Comparison of ENCODE assay signal across 8 cellular contexts in genomic region chr15:29268706-29269484, GRCh38. TPM values are rescaled to one million over a fixed set of nuclear protein-coding genes. Genes with fewer than 3 reads are reported as not detected.
DNase-seq lines count a peak whose midpoint lies in the region; ATAC-seq and TF ChIP-seq lines count a peak whose summit lies in the region.

No MANE protein-coding gene starts in this region.

- ATAC-seq in GM21723 (IDR thresholded peaks at IDR 0.05; ENCODE audit: unreplicated experiment) (peak; percentile 29), lower lobe of right lung (peak; percentile 61 to 63)

- H3K27ac ChIP-seq in lower lobe of right lung = peak overlapping the region; percentile 94

- H3K4me1 ChIP-seq in lower lobe of right lung = peaks cover 29% of the 10 kb centered on the region

- no peak for TF ChIP-seq CTCF in lower lobe of right lung (IDR thresholded peaks at IDR 0.05)

- intact Hi-C loops in lower lobe of right lung (cut with DNase I) = no loop called here

- peak overlapping the region; percentile 87 for H3K4me3 ChIP-seq in lower lobe of right lung

- DNase-seq in ELR (ENCODE audit: low read depth) (peak; percentile 54), Kasumi-1 (lab: John Stamatoyannopoulos, UW) (peak; percentile 52 to 57), dermis blood vessel endothelial cell (peak; percentile 45), lower lobe of right lung (peak; percentile 59), H4 (ENCODE audit: low spot score) (no peak)
- peak; percentile 56 for DNase-seq in activated CD4-positive, alpha-beta T cell treated with anti-CD3 and anti-CD28 coated beads for 48 hours
- DNase-seq in stimulated activated CD8-positive, alpha-beta memory T cell treated with anti-CD3 and anti-CD28 coated beads, Interleukin-12 subunit alpha, Interleukin-12 subunit beta, amount 100 ng/mL, for 4 hours (ENCODE audit: low read depth) = peak; percentile 34

- H3K9me3 ChIP-seq in lower lobe of right lung = no peaks in the 10 kb centered on the region

- no peaks in the 10 kb centered on the region for H3K27me3 ChIP-seq in lower lobe of right lung (ENCODE audit: low read depth)

- no peaks in the 10 kb centered on the region for H3K36me3 ChIP-seq in lower lobe of right lung

RNA-seq across cellular contexts. Expression of gene NSMCE3, which starts 0.7 kb away (rescaled TPM):
- total RNA-seq in dermis blood vessel endothelial cell (5.9 and 8.3 TPM in 2 replicates), lower lobe of right lung (6.2 TPM)
- total RNA-seq in H4 (2014; rRNA removed; shearing (Covaris generic)) = 10.8 and 11.9 TPM in 2 replicates
